ENCODE assay signal across 8 cellular contexts in the genomic region with DNA sequence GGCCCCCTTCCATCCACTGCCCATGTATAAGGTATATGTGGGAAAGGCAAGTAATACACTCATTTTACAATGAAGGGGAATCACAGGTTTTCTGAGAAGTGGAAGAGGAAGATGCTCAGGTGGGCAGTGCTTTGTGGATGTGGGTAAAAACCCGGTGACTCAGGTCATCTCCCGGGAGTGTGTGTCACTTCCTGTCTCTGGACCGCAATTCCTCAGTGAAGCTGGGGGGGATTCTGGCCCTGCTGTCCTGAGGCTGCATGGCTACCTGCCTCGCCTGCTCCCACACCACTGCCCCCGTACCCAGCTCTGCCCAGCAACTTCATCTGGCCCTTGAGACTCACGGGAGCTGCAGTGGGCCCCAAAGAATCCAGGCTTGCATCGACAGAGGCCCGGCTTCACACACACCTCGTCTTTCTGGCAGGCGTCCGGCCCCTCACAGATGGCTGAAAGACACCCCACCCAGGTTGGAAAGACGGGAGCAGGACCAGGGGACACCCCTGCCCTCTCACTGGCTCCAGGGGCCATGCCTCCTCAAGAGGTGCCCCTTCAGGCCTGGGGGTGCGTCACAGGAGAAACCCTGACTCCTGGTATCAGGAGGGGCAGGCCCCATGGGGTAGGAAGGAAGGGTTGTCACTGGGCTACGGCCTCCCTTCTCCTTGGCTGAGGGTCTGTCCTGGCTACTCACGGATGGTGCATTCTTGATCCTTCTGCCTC. TPM values are rescaled to one million over a fixed set of nuclear protein-coding genes. Genes with fewer than 3 reads are reported as not detected.
DNase-seq lines count a peak whose midpoint lies in the region; ATAC-seq and TF ChIP-seq lines count a peak whose summit lies in the region.

No MANE protein-coding gene starts in this region.

- H3K4me3 ChIP-seq in urinary bladder (ENCODE audit: low read depth, low read length) (peak overlapping the region; percentile 9), SJCRH30 (no peak overlapping the region)

- H3K27me3 ChIP-seq in SJCRH30: no peaks in the 10 kb centered on the region

- H3K27ac Mint-ChIP-seq in HFFc6: peak overlapping the region; percentile 71
- peak overlapping the region; percentile 83 for H3K27ac Mint-ChIP-seq in activated naive CD8-positive, alpha-beta T cell treated with anti-CD3 and anti-CD28 coated beads, Interleukin-2, amount 10 ng/mL, durations not matched to agents 7 days and 5 days

- no peaks in the 10 kb centered on the region for H3K9me3 Mint-ChIP-seq in HFFc6
- no peaks in the 10 kb centered on the region for H3K9me3 Mint-ChIP-seq in activated naive CD8-positive, alpha-beta T cell treated with anti-CD3 and anti-CD28 coated beads, Interleukin-2, amount 10 ng/mL, durations not matched to agents 7 days and 5 days

- no peak for TF ChIP-seq CTCF in C4-2B (conservative IDR thresholded peaks at IDR 0.05)
- TF ChIP-seq CTCF in HFFc6 (IDR thresholded peaks at IDR 0.05): no peak

- H3K27ac ChIP-seq in C4-2B (peak overlapping the region; percentile 67; the same call in 1 of the 2 replicates), urinary bladder (ENCODE audit: low read depth) (no peak overlapping the region), SJCRH30 (no peak overlapping the region)

- H3K36me3 Mint-ChIP-seq in HFFc6 (ENCODE audit: low read depth): no peaks in the 10 kb centered on the region
- peaks cover 2% of the 10 kb centered on the region for H3K36me3 Mint-ChIP-seq in activated naive CD8-positive, alpha-beta T cell treated with anti-CD3 and anti-CD28 coated beads, Interleukin-2, amount 10 ng/mL, durations not matched to agents 7 days and 5 days

- WGBS in urinary bladder: 80% methylated on average over 15 of the region's 15 CpGs

- POLR2A ChIA-PET in activated naive CD8-positive, alpha-beta T cell treated with anti-CD3 and anti-CD28 coated beads, Interleukin-2, amount 10 ng/mL, durations not matched to agents 7 days and 5 days (lab: Charles Lee): interaction anchor here (0.6 kb wide), 1 partner anchor 249 kb away, joined by 4 read pairs; no protein-coding TSS in a partner anchor

- ATAC-seq in activated naive CD8-positive, alpha-beta T cell treated with anti-CD3 and anti-CD28 coated beads, Interleukin-2, amount 10 ng/mL, durations not matched to agents 7 days and 5 days (ENCODE audit: low read depth): no peak
- no peak for ATAC-seq in GM18519 (IDR thresholded peaks at IDR 0.05; ENCODE audit: low FRiP score, unreplicated experiment)

- H3K4me1 ChIP-seq in urinary bladder (ENCODE audit: insufficient read depth) (no peaks in the 10 kb centered on the region), SJCRH30 (no peaks in the 10 kb centered on the region)

- DNase-seq in HFFc6 (peak; percentile 33), lung microvascular endothelial cell (ENCODE audit: low read depth in 2 of 2) (peak; percentile 50 to 80), NCI-H748 (lab: John Stamatoyannopoulos, UW; ENCODE audit: unreplicated experiment) (no peak), SJCRH30 (no peak)
- peak; percentile 52 for DNase-seq in activated naive CD8-positive, alpha-beta T cell treated with anti-CD3 and anti-CD28 coated beads, Interleukin-2, amount 10 ng/mL, durations not matched to agents 7 days and 5 days

- H3K27me3 Mint-ChIP-seq in HFFc6 (ENCODE audit: insufficient read depth): peaks cover 2% of the 10 kb centered on the region; the same call in 1 of the 2 replicates
- no peaks in the 10 kb centered on the region for H3K27me3 Mint-ChIP-seq in activated naive CD8-positive, alpha-beta T cell treated with anti-CD3 and anti-CD28 coated beads, Interleukin-2, amount 10 ng/mL, durations not matched to agents 7 days and 5 days

- H3K4me1 Mint-ChIP-seq in HFFc6 (ENCODE audit: low read depth): peaks cover 15% of the 10 kb centered on the region
- peaks cover 24% of the 10 kb centered on the region for H3K4me1 Mint-ChIP-seq in activated naive CD8-positive, alpha-beta T cell treated with anti-CD3 and anti-CD28 coated beads, Interleukin-2, amount 10 ng/mL, durations not matched to agents 7 days and 5 days

- no peaks in the 10 kb centered on the region for H3K36me3 ChIP-seq in urinary bladder (ENCODE audit: insufficient read depth)
- no peaks in the 10 kb centered on the region for H3K36me3 ChIP-seq in SJCRH30

- no peaks in the 10 kb centered on the region for H3K9me3 ChIP-seq in SJCRH30 (replicated peaks)

- H3K4me3 Mint-ChIP-seq in HFFc6: peak overlapping the region; percentile 72; the same call in 1 of the 2 replicates
- peak overlapping the region; percentile 86 for H3K4me3 Mint-ChIP-seq in activated naive CD8-positive, alpha-beta T cell treated with anti-CD3 and anti-CD28 coated beads, Interleukin-2, amount 10 ng/mL, durations not matched to agents 7 days and 5 days

RNA-seq across cellular contexts. Expression of a gene that starts 0.9 kb away (rescaled TPM):
- under 1 TPM; 0.09 to 0.38 (median 0.21) TPM for total RNA-seq in HFFc6 (2021; fragmentation: NEBNext Ultra II Directional; extraction: Animal tissue kit (Norgen Biotek cat#: 25700))
- 1 to 10 TPM; 6.0 to 6.5 TPM for total RNA-seq in activated naive CD8-positive, alpha-beta T cell treated with anti-CD3 and anti-CD28 coated beads, Interleukin-2, amount 10 ng/mL, durations not matched to agents 7 days and 5 days
- total RNA-seq in lung microvascular endothelial cell (68.0 and 92.1 TPM in 2 replicates), urinary bladder (10.7 TPM)
- 9.3 TPM for polyA plus RNA-seq in urinary bladder
- 0.06 and 0.13 TPM in 2 replicates for total RNA-seq in SJCRH30 (2014; rRNA removed; shearing (Covaris generic))

RNA-seq across cellular contexts. Expression of a gene that starts 5.0 kb away (rescaled TPM):
- 1 to 10 TPM; 4.6 to 6.5 (median 5.0) TPM for total RNA-seq in HFFc6 (2021; fragmentation: NEBNext Ultra II Directional; extraction: Animal tissue kit (Norgen Biotek cat#: 25700))
- total RNA-seq in activated naive CD8-positive, alpha-beta T cell treated with anti-CD3 and anti-CD28 coated beads, Interleukin-2, amount 10 ng/mL, durations not matched to agents 7 days and 5 days: 1 to 10 TPM; 8.2 to 8.9 TPM
- total RNA-seq in lung microvascular endothelial cell: 10.5 and 12.5 TPM in 2 replicates
- total RNA-seq in urinary bladder: 6.5 TPM
- polyA plus RNA-seq in urinary bladder: 16.1 TPM
- 0.28 and 0.67 TPM in 2 replicates for total RNA-seq in SJCRH30 (2014; rRNA removed; shearing (Covaris generic))

RNA-seq across cellular contexts. Expression of a gene that starts 16.0 kb away (rescaled TPM):
- total RNA-seq in HFFc6 (2021; fragmentation: NEBNext Ultra II Directional; extraction: Animal tissue kit (Norgen Biotek cat#: 25700)): 10 to 100 TPM in 1 of 6 experiments, 1 to 10 TPM in 5; 6.4 to 11.2 (median 6.9) TPM
- 1 to 10 TPM; 2.1 to 2.5 TPM for total RNA-seq in activated naive CD8-positive, alpha-beta T cell treated with anti-CD3 and anti-CD28 coated beads, Interleukin-2, amount 10 ng/mL, durations not matched to agents 7 days and 5 days
- 10.9 and 28.2 TPM in 2 replicates for total RNA-seq in lung microvascular endothelial cell
- total RNA-seq in urinary bladder: 6.8 TPM
- polyA plus RNA-seq in urinary bladder: 19.6 TPM
- 0.63 and 0.66 TPM in 2 replicates for total RNA-seq in SJCRH30 (2014; rRNA removed; shearing (Covaris generic))

RNA-seq across cellular contexts. Expression of a gene that starts 40.0 kb away (rescaled TPM):
- 100 to 1,000 TPM; 224 to 285 (median 248) TPM for total RNA-seq in HFFc6 (2021; fragmentation: NEBNext Ultra II Directional; extraction: Animal tissue kit (Norgen Biotek cat#: 25700))
- 100 to 1,000 TPM; 346 to 350 TPM for total RNA-seq in activated naive CD8-positive, alpha-beta T cell treated with anti-CD3 and anti-CD28 coated beads, Interleukin-2, amount 10 ng/mL, durations not matched to agents 7 days and 5 days
- total RNA-seq in lung microvascular endothelial cell (63.5 and 69.5 TPM in 2 replicates), urinary bladder (107 TPM)
- polyA plus RNA-seq in urinary bladder: 125 TPM
- 144 and 145 TPM in 2 replicates for total RNA-seq in SJCRH30 (2014; rRNA removed; shearing (Covaris generic))

Comparison
In these comparisons a context has a peak if more than half of its experiments do, and no peak if none do; other contexts are left out.
1. DNase-seq: peak in HFFc6 (single experiment), activated naive CD8-positive, alpha-beta T cell treated with anti-CD3 and anti-CD28 coated beads, Interleukin-2, amount 10 ng/mL, durations not matched to agents 7 days and 5 days (single experiment) and lung microvascular endothelial cell (2 of 2); none in NCI-H748 (single experiment) and SJCRH30 (0 of 2).